Comparison of ENCODE assay signal across 8 cellular contexts in genomic region chr12:76348079-76348901, GRCh38. TPM values are rescaled to one million over a fixed set of nuclear protein-coding genes. Genes with fewer than 3 reads are reported as not detected.
DNase-seq lines count a peak whose midpoint lies in the region; ATAC-seq and TF ChIP-seq lines count a peak whose summit lies in the region.

Gene BBS10 (minus strand): TSS chr12:76348415. CDS start chr12:76348358, 57 bp downstream.

- peak in 1 of 2 donors; percentile 58 for TF ChIP-seq POLR2A in adrenal gland (IDR thresholded peaks at IDR 0.05)

- no peaks in the 10 kb centered on the region for H3K9me3 ChIP-seq in adrenal gland (replicated peaks in 1 of 3)
- H3K9me3 ChIP-seq in heart right ventricle = no peaks in the 10 kb centered on the region
- no peaks in the 10 kb centered on the region for H3K9me3 ChIP-seq in upper lobe of right lung

- TF ChIP-seq CTCF in GM12873 (IDR thresholded peaks at IDR 0.05; ENCODE audit: insufficient read depth, low read depth, low read length, missing control alignments) (peak; percentile 41), adrenal gland (IDR thresholded peaks at IDR 0.05) (peak; percentile 15 to 47 (median 36)), heart right ventricle (IDR thresholded peaks at IDR 0.05) (peak in 6 of 9 donors; percentile 29 to 64 (median 47)), upper lobe of right lung (IDR thresholded peaks at IDR 0.05) (peak; percentile 29)

- WGBS in adrenal gland, 4 donors = 1 to 4% (median 2%) methylated on average over 14 to 49 of the region's 49 CpGs
- 0 to 1% methylated on average over 49 of the region's 49 CpGs for WGBS in heart right ventricle, 2 donors

- H3K27ac ChIP-seq in adrenal gland (peak within 1 kb of the TSS; percentile 44 to 90 (median 86)), heart right ventricle (peak within 1 kb of the TSS; percentile 55 to 93 (median 89)), upper lobe of right lung (peak within 1 kb of the TSS; percentile 89)

- H3K36me3 ChIP-seq in adrenal gland (replicated peaks in 1 of 2) (no peaks in the 10 kb centered on the region), heart right ventricle (peaks cover 0 to 3% (median 0%) of the 10 kb centered on the region in 9 donors), upper lobe of right lung (no peaks in the 10 kb centered on the region)

- ATAC-seq in HG02678 (IDR thresholded peaks at IDR 0.05; ENCODE audit: unreplicated experiment) (peak; percentile 98), heart right ventricle (peak; percentile 97 to 99 (median 98)), upper lobe of right lung (peak; percentile 99)

- H3K4me1 ChIP-seq in adrenal gland (replicated peaks in 1 of 2) (peaks cover 13 to 32% of the 10 kb centered on the region in 2 donors), heart right ventricle (peaks cover 0 to 40% (median 30%) of the 10 kb centered on the region in 9 donors), upper lobe of right lung (peaks cover 8% of the 10 kb centered on the region)

- H3K4me3 ChIP-seq in adrenal gland (peak within 1 kb of the TSS; percentile 21 to 71 (median 44)), heart right ventricle (peak within 1 kb of the TSS; percentile 48 to 96 (median 80)), upper lobe of right lung (peak within 1 kb of the TSS; percentile 77)

- intact Hi-C loops in adrenal gland (cut with DNase I) (loop anchor here in 1 of 2 donors (10.0 kb wide), 1 partner anchor 823 kb away; no protein-coding TSS in a partner anchor), heart right ventricle (cut with DNase I) (loop anchor here in 8 of 10 donors (2.0 to 10.0 kb wide), 12 partner anchors 83 to 836 kb away; partner anchors contain the start of genes NAP1L1 (in 5 of the 8), KRR1 (in 2 of the 8), OSBPL8 (in 2 of the 8) and PHLDA1 (in 1 of the 8)), posterior vena cava (cut with DNase I) (loop anchor here in 1 of 2 donors (5.0 kb wide), 1 partner anchor 209 kb away; the partner anchor contains the start of gene OSBPL8), upper lobe of right lung (cut with DNase I) (no loop called here)

- H3K27me3 ChIP-seq in adrenal gland (no peaks in the 10 kb centered on the region), heart right ventricle (no peaks in the 10 kb centered on the region), upper lobe of right lung (no peaks in the 10 kb centered on the region)

- DNase-seq in NCI-H1105 treated with DMSO at 0.1 percent for 48 hours (lab: John Stamatoyannopoulos, UW) = peak; percentile 93
- peak; percentile 81 to 95 for DNase-seq in SW 1271 (lab: John Stamatoyannopoulos, UW)
- peak; percentile 90 to 96 (median 93) for DNase-seq in adrenal gland
- peak; percentile 90 to 94 for DNase-seq in heart right ventricle
- DNase-seq in posterior vena cava (ENCODE audit: low spot score) = peak; percentile 96
- DNase-seq in upper lobe of right lung = peak; percentile 94

RNA-seq across cellular contexts. Expression of gene BBS10, which starts in this region (rescaled TPM):
- 10 to 100 TPM in 5 of 8 donors, 1 to 10 TPM in 3; 7.5 to 25.4 (median 10.9) TPM for total RNA-seq in adrenal gland
- 10 to 100 TPM in 1 of 3 donors, 1 to 10 TPM in 2; 3.2 to 21.5 (median 3.7) TPM for polyA plus RNA-seq in adrenal gland
- total RNA-seq in heart right ventricle = 10 to 100 TPM in 3 of 10 donors, 1 to 10 TPM in 7; 5.6 to 11.0 (median 9.0) TPM
- polyA plus RNA-seq in heart right ventricle = 1 to 10 TPM; 3.7 to 5.1 TPM
- 1 to 10 TPM; 9.1 to 9.8 TPM for total RNA-seq in posterior vena cava
- 14.5 TPM for total RNA-seq in upper lobe of right lung

Comparison
In these comparisons a context has a peak if more than half of its experiments do, and no peak if none do; other contexts are left out.
1. Peak in every context shown above with its lines: DNase-seq, ATAC-seq, H3K4me3 ChIP-seq and H3K27ac ChIP-seq.